10 cellular contexts compared by ENCODE assay signal in genomic region chr12:92341333-92341691, GRCh38.
DNase-seq lines count a peak whose midpoint lies in the region; ATAC-seq and TF ChIP-seq lines count a peak whose summit lies in the region.
"Had no signal": no experiment of that assay in that cellular context is flagged by ENCODE, and none has a peak within 500 bp of the region (broad histone marks: within the 10 kb centered on the region; RNA-seq: fewer than 3 reads in every experiment).

No MANE protein-coding gene starts in this region.

- no peak overlapping the region for H3K27ac ChIP-seq in psoas muscle

- peaks cover 10% of the 10 kb centered on the region for H3K9me3 Mint-ChIP-seq in activated T-helper 1 cell treated with anti-CD3 and anti-CD28 coated beads, Interleukin-12 subunit alpha, Interleukin-12 subunit beta, Interleukin-2, Interleukin-4 antibody, amounts not matched to agents 30 ng/mL and 10 ng/mL and 1 ng/mL, durations not matched to agents 14 hours and 24 hours and 36 hours
- H3K9me3 Mint-ChIP-seq in naive B cell: peaks cover 3 to 11% (median 7%) of the 10 kb centered on the region in 7 donors

- intact Hi-C loops in activated T-helper 1 cell treated with anti-CD3 and anti-CD28 coated beads, Interleukin-12 subunit alpha, Interleukin-12 subunit beta, Interleukin-2, Interleukin-4 antibody, amounts not matched to agents 30 ng/mL and 10 ng/mL and 1 ng/mL, durations not matched to agents 14 hours and 24 hours and 36 hours (cut with micrococcal nuclease): no loop called here
- intact Hi-C loops in psoas muscle (cut with DNase I): no loop called here

- WGBS in psoas muscle, 3 donors: 78 to 84% (median 83%) methylated on average over 11 of the region's 11 CpGs

- H3K36me3 ChIP-seq in psoas muscle (ENCODE audit: insufficient read depth in 1 of 2, low read depth in 1 of 2): no peaks in the 10 kb centered on the region

- no peak overlapping the region for H3K27ac Mint-ChIP-seq in activated T-helper 1 cell treated with anti-CD3 and anti-CD28 coated beads, Interleukin-12 subunit alpha, Interleukin-12 subunit beta, Interleukin-2, Interleukin-4 antibody, amounts not matched to agents 30 ng/mL and 10 ng/mL and 1 ng/mL, durations not matched to agents 14 hours and 24 hours and 36 hours
- H3K27ac Mint-ChIP-seq in naive B cell: peak overlapping the region; percentile 90 to 98 (median 94)

- H3K9me3 ChIP-seq in psoas muscle: no peaks in the 10 kb centered on the region

- H3K4me3 ChIP-seq in psoas muscle: no peak overlapping the region

- no peaks in the 10 kb centered on the region for H3K27me3 Mint-ChIP-seq in activated T-helper 1 cell treated with anti-CD3 and anti-CD28 coated beads, Interleukin-12 subunit alpha, Interleukin-12 subunit beta, Interleukin-2, Interleukin-4 antibody, amounts not matched to agents 30 ng/mL and 10 ng/mL and 1 ng/mL, durations not matched to agents 14 hours and 24 hours and 36 hours (ENCODE audit: insufficient read depth)
- H3K27me3 Mint-ChIP-seq in naive B cell: no peaks in the 10 kb centered on the region

- H3K27me3 ChIP-seq in psoas muscle (ENCODE audit: insufficient read depth in 3 of 3, low read length in 2 of 3): peaks cover 0 to 2% (median 0%) of the 10 kb centered on the region in 3 donors

- H3K4me1 Mint-ChIP-seq in activated T-helper 1 cell treated with anti-CD3 and anti-CD28 coated beads, Interleukin-12 subunit alpha, Interleukin-12 subunit beta, Interleukin-2, Interleukin-4 antibody, amounts not matched to agents 30 ng/mL and 10 ng/mL and 1 ng/mL, durations not matched to agents 14 hours and 24 hours and 36 hours (ENCODE audit: low read depth): peaks cover 16% of the 10 kb centered on the region
- H3K4me1 Mint-ChIP-seq in naive B cell: peaks cover 24 to 41% (median 33%) of the 10 kb centered on the region in 3 donors

- peak; percentile 52 for ATAC-seq in GM18498 (IDR thresholded peaks at IDR 0.05; ENCODE audit: unreplicated experiment)
- peak; percentile 54 for ATAC-seq in HG02642 (IDR thresholded peaks at IDR 0.05; ENCODE audit: poor library complexity, unreplicated experiment)
- peak; percentile 57 to 61 for ATAC-seq in naive B cell (ENCODE audit: low read depth in 2 of 2)
- no peak for ATAC-seq in psoas muscle

- H3K4me1 ChIP-seq in psoas muscle: no peaks in the 10 kb centered on the region

- peaks cover 2% of the 10 kb centered on the region for H3K36me3 Mint-ChIP-seq in activated T-helper 1 cell treated with anti-CD3 and anti-CD28 coated beads, Interleukin-12 subunit alpha, Interleukin-12 subunit beta, Interleukin-2, Interleukin-4 antibody, amounts not matched to agents 30 ng/mL and 10 ng/mL and 1 ng/mL, durations not matched to agents 14 hours and 24 hours and 36 hours (ENCODE audit: low read depth)
- H3K36me3 Mint-ChIP-seq in naive B cell: peaks cover 5 to 7% of the 10 kb centered on the region in 2 donors

- H3K4me3 Mint-ChIP-seq in activated T-helper 1 cell treated with anti-CD3 and anti-CD28 coated beads, Interleukin-12 subunit alpha, Interleukin-12 subunit beta, Interleukin-2, Interleukin-4 antibody, amounts not matched to agents 30 ng/mL and 10 ng/mL and 1 ng/mL, durations not matched to agents 14 hours and 24 hours and 36 hours: peak overlapping the region; percentile 13
- H3K4me3 Mint-ChIP-seq in naive B cell: peak overlapping the region; percentile 81 to 89 (median 86)

- DNase-seq in activated T-helper 1 cell treated with anti-CD3 and anti-CD28 coated beads, Interleukin-12 subunit alpha, Interleukin-12 subunit beta, Interleukin-2, Interleukin-4 antibody, amounts not matched to agents 30 ng/mL and 10 ng/mL and 1 ng/mL, durations not matched to agents 14 hours and 24 hours and 36 hours (ENCODE audit: low spot score): no peak
- no peak for DNase-seq in naive B cell
- DNase-seq in psoas muscle: no peak
- no peak for DNase-seq in midbrain (lab: John Stamatoyannopoulos, UW)
- no peak for DNase-seq in NCI-H510A (lab: John Stamatoyannopoulos, UW)
- DNase-seq in NCI-H187 (lab: John Stamatoyannopoulos, UW): no peak
- DNase-seq: activated CD4-positive, alpha-beta T cell treated with anti-CD3 and anti-CD28 coated beads for 1 hour; NCI-H2081 had no signal

- TF ChIP-seq CTCF in psoas muscle (IDR thresholded peaks at IDR 0.05): no peak

Comparison
In these comparisons a context has a peak if more than half of its experiments do, and no peak if none do; other contexts are left out.
1. ATAC-seq: peak in GM18498 (single experiment), HG02642 (single experiment) and naive B cell (2 of 2); none in psoas muscle (0 of 4).